10 cellular contexts compared by ENCODE assay signal in the genomic region with DNA sequence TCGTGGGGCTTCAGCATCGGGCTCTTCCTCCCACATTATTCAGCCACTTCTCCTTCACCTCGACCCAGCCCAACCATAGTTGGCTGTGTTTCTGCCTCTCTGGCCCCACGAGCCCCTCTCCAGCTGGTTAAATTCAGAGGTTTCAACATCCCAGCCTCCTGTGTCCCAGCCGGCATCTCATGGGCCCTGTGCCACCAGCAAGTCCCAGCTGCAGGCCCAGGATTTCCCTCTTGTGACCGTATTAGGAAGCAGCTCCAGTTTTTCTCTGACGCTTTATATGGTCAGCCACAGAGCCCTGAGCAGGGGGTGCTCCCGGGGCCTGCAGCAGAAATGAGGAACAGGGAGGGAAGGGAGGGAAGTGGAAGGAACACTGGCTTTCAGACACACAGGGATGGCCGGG. TPM values are rescaled to one million over a fixed set of nuclear protein-coding genes. Genes with fewer than 3 reads are reported as not detected.
DNase-seq lines count a peak whose midpoint lies in the region; ATAC-seq, FAIRE-seq and TF ChIP-seq lines count a peak whose summit lies in the region.
"Had no signal": no experiment of that assay in that cellular context is flagged by ENCODE, and none has a peak within 500 bp of the region (broad histone marks: within the 10 kb centered on the region; RNA-seq: fewer than 3 reads in every experiment).

No MANE protein-coding gene starts in this region.

- no peaks in the 10 kb centered on the region for H3K27me3 ChIP-seq in HL-60 (ENCODE audit: insufficient read depth, poor library complexity, severe bottlenecking)
- no peaks in the 10 kb centered on the region for H3K27me3 ChIP-seq in small intestine (ENCODE audit: control insufficient read depth in 2 of 2, insufficient read depth in 2 of 2, low read length in 2 of 2)

- H3K9me3 ChIP-seq in kidney (ENCODE audit: control insufficient read depth in 1 of 2, low read length in 2 of 2) (no peaks in the 10 kb centered on the region), small intestine (ENCODE audit: control insufficient read depth, low read depth) (no peaks in the 10 kb centered on the region)

- FAIRE-seq in kidney (lab: Jason Lieb, UNC) = no peak
- no peak for FAIRE-seq in small intestine (lab: Jason Lieb, UNC)

- H3K4me1 ChIP-seq in kidney (ENCODE audit: control insufficient read depth in 1 of 2, insufficient read depth in 1 of 2, low read depth in 1 of 2, low read length in 2 of 2) (no peaks in the 10 kb centered on the region), small intestine (ENCODE audit: control insufficient read depth in 2 of 2, insufficient read depth in 1 of 2, low read depth in 1 of 2, low read length in 1 of 2) (no peaks in the 10 kb centered on the region)

- H3K9ac ChIP-seq in kidney (ENCODE audit: low read length in 2 of 2) = no peak overlapping the region

- 39 to 54% (median 54%) methylated on average over 9 of the region's 9 CpGs for WGBS in small intestine, 3 donors

- ATAC-seq in HG03442 (IDR thresholded peaks at IDR 0.05; ENCODE audit: unreplicated experiment) = no peak
- no peak for ATAC-seq in HG03432 (IDR thresholded peaks at IDR 0.05; ENCODE audit: unreplicated experiment)

- no peak for TF ChIP-seq CTCF in HL-60 (IDR thresholded peaks at IDR 0.05; ENCODE audit: insufficient read depth, low read length)
- TF ChIP-seq CTCF in choroid plexus epithelial cell (conservative IDR thresholded peaks at IDR 0.05; ENCODE audit: low read depth, low read length) = no peak
- TF ChIP-seq CTCF in kidney (IDR thresholded peaks at IDR 0.05; ENCODE audit: borderline replicate concordance, extremely low read depth, insufficient read depth) = no peak

- peak; percentile 35 to 57 for DNase-seq in HL-60 (ENCODE audit: low read depth in 1 of 2, low spot score in 1 of 2)
- DNase-seq in choroid plexus epithelial cell (ENCODE audit: low read depth) = peak; percentile 9
- DNase-seq in kidney = peak; percentile 91
- peak; percentile 9 for DNase-seq in small intestine
- no peak for DNase-seq in NCI-H2227 treated with DMSO at 0.1 percent for 48 hours (lab: John Stamatoyannopoulos, UW)
- no peak for DNase-seq in NCI-H1930 (lab: John Stamatoyannopoulos, UW)
- DNase-seq: activated CD4-positive, alpha-beta T cell treated with anti-CD3 and anti-CD28 coated beads, Interleukin-2, amount 50 U/mL, for 4 hours; activated naive CD8-positive, alpha-beta T cell treated with anti-CD3 and anti-CD28 coated beads for 36 hours had no signal

- H3K27ac ChIP-seq in HL-60 (replicated peaks) (no peak overlapping the region), kidney (ENCODE audit: low read depth in 2 of 2, low read length in 2 of 2) (no peak overlapping the region), small intestine (ENCODE audit: low read depth in 1 of 2, low read length in 1 of 2) (peak overlapping the region in 1 of 2 donors; percentile 19)

- intact Hi-C loops in kidney (cut with DNase I) = no loop called here

- H3K36me3 ChIP-seq in kidney (ENCODE audit: control insufficient read depth in 1 of 2, insufficient read depth in 2 of 2, low read length in 2 of 2) = no peaks in the 10 kb centered on the region
- no peaks in the 10 kb centered on the region for H3K36me3 ChIP-seq in small intestine (ENCODE audit: control insufficient read depth in 2 of 2, insufficient read depth in 2 of 2, low read length in 2 of 2)

- H3K4me3 ChIP-seq in HL-60 (replicated peaks; ENCODE audit: insufficient read depth, low read length) (no peak overlapping the region), choroid plexus epithelial cell (ENCODE audit: low read depth, low read length) (no peak overlapping the region), kidney (ENCODE audit: low read length in 2 of 2) (no peak overlapping the region), small intestine (ENCODE audit: low read depth in 1 of 2, low read length in 2 of 2) (no peak overlapping the region)

RNA-seq across cellular contexts. Expression of gene MYH11, which starts 27.4 kb away (rescaled TPM):
- total RNA-seq in kidney = 175 TPM
- polyA plus RNA-seq in kidney (ENCODE audit: insufficient read depth, low read depth, low replicate concordance) (40.2 TPM), small intestine (10 to 100 TPM in 2 of 3 donors, 1 to 10 TPM in 1; 3.4 to 89.6 (median 14.3) TPM)
- total RNA-seq: activated naive CD8-positive, alpha-beta T cell treated with anti-CD3 and anti-CD28 coated beads for 36 hours had no signal

RNA-seq across cellular contexts. Expression of gene CEP20, which starts 58.9 kb away (rescaled TPM):
- total RNA-seq in kidney = 28.9 TPM
- polyA plus RNA-seq in kidney (ENCODE audit: insufficient read depth, low read depth, low replicate concordance) (24.8 TPM), small intestine (10 to 100 TPM; 10.7 to 27.1 (median 15.4) TPM)

Comparison
In these comparisons a context has a peak if more than half of its experiments do, and no peak if none do; other contexts are left out.
1. DNase-seq: peak in HL-60 (2 of 2), choroid plexus epithelial cell (single experiment), kidney (single experiment) and small intestine (single experiment); none in NCI-H2227 treated with DMSO at 0.1 percent for 48 hours (single experiment) and NCI-H1930 (0 of 2).